In genomic region chr19:3721131-3721899, GRCh38 we compare ENCODE assay signal across 9 cellular contexts. TPM values are rescaled to one million over a fixed set of nuclear protein-coding genes. Genes with fewer than 3 reads are reported as not detected.
DNase-seq lines count a peak whose midpoint lies in the region; ATAC-seq and TF ChIP-seq lines count a peak whose summit lies in the region.
"Had no signal": no experiment of that assay in that cellular context is flagged by ENCODE, and none has a peak within 500 bp of the region (broad histone marks: within the 10 kb centered on the region; RNA-seq: fewer than 3 reads in every experiment).

No MANE protein-coding gene starts in this region.

- H3K27me3 Mint-ChIP-seq in neural progenitor cell (ENCODE audit: insufficient read depth, low read depth), result peaks cover 25% of the 10 kb centered on the region

- H3K4me3 ChIP-seq in neural progenitor cell, result peak overlapping the region; percentile 57
- H3K4me3 ChIP-seq: SK-N-MC had no signal

- H3K36me3 Mint-ChIP-seq in neural progenitor cell, result no peaks in the 10 kb centered on the region

- H3K9ac ChIP-seq in neural progenitor cell, result no peak overlapping the region

- no peak for ATAC-seq in GM18907 (IDR thresholded peaks at IDR 0.05; ENCODE audit: unreplicated experiment)

- peaks cover 15% of the 10 kb centered on the region for H3K4me1 Mint-ChIP-seq in neural progenitor cell

- H2AFZ ChIP-seq in neural progenitor cell (replicated peaks), result no peak overlapping the region

- H3K4me1 ChIP-seq in neural progenitor cell, result peaks cover 37% of the 10 kb centered on the region

- TF ChIP-seq CTCF in RWPE1 (conservative IDR thresholded peaks at IDR 0.05; ENCODE audit: low read depth) (no peak), neural progenitor cell (IDR thresholded peaks at IDR 0.05) (no peak)

- H3F3A ChIP-seq in neural progenitor cell (ENCODE audit: low read depth), result peaks cover 52% of the 10 kb centered on the region

- peaks cover 7% of the 10 kb centered on the region for H4K20me1 ChIP-seq in neural progenitor cell (ENCODE audit: low read depth)

- peak overlapping the region; percentile 79 for H3K4me3 Mint-ChIP-seq in neural progenitor cell

- H3K36me3 ChIP-seq in neural progenitor cell, result no peaks in the 10 kb centered on the region

- H3K9me3 ChIP-seq in neural progenitor cell (ENCODE audit: low read depth), result no peaks in the 10 kb centered on the region

- no peaks in the 10 kb centered on the region for H3K79me2 ChIP-seq in neural progenitor cell (ENCODE audit: low read depth)

- H3K27me3 ChIP-seq in neural progenitor cell, result peaks cover 6% of the 10 kb centered on the region

- peak; percentile 47 for DNase-seq in DMS 273 treated with DMSO at 0.1 percent for 48 hours (lab: John Stamatoyannopoulos, UW)
- DNase-seq in LoVo (ENCODE audit: low spot score), result peak; percentile 93
- peak; percentile 82 for DNase-seq in RWPE1 (ENCODE audit: low spot score)
- DNase-seq in activated gamma-delta T cell (lab: John Stamatoyannopoulos, UW), result peak; percentile 77
- peak; percentile 39 for DNase-seq in fibroblast of the conjunctiva (ENCODE audit: low read depth)
- peak; percentile 97 for DNase-seq in neural progenitor cell (ENCODE audit: low spot score)
- peak in 31 of 49 donors; percentile 1 to 55 (median 28) for DNase-seq in substantia nigra (lab: John Stamatoyannopoulos, UW)

- H3K27ac ChIP-seq in RWPE1 (no peak overlapping the region), neural progenitor cell (no peak overlapping the region), substantia nigra (ENCODE audit: low read depth, low read length, poor library complexity, severe bottlenecking) (no peak overlapping the region)
- H3K27ac ChIP-seq: SK-N-MC had no signal

- H3K27ac Mint-ChIP-seq in neural progenitor cell, result no peak overlapping the region

- POLR2A ChIA-PET in RWPE1 (lab: Yijun Ruan, JAX; ENCODE audit: low non-redundant PET), result no interaction called here

- peak overlapping the region; percentile 91 for H3K4me2 ChIP-seq in neural progenitor cell

- CTCF ChIA-PET in RWPE1 (lab: Yijun Ruan, JAX), result interaction anchor here (0.6 to 1.0 kb wide), 4 partner anchors 18 to 321 kb away, joined by 3 to 6 read pairs (median 4); no protein-coding TSS in a partner anchor

- no peaks in the 10 kb centered on the region for H3K9me3 Mint-ChIP-seq in neural progenitor cell

RNA-seq across cellular contexts. Expression of gene TJP3, which starts 13.1 kb away (rescaled TPM):
- 14.7 and 32.5 TPM in 2 replicates for total RNA-seq in neural progenitor cell (ENCODE audit: low replicate concordance)

RNA-seq across cellular contexts. Expression of gene PIP5K1C, which starts 21.0 kb away (rescaled TPM):
- total RNA-seq in neural progenitor cell (ENCODE audit: low replicate concordance), result 8.6 and 26.6 TPM in 2 replicates

RNA-seq across cellular contexts. Expression of gene APBA3, which starts 40.2 kb away (rescaled TPM):
- total RNA-seq in neural progenitor cell (ENCODE audit: low replicate concordance), result 17.3 and 41.1 TPM in 2 replicates

RNA-seq across cellular contexts. Expression of gene MRPL54, which starts 41.2 kb away (rescaled TPM):
- total RNA-seq in neural progenitor cell (ENCODE audit: low replicate concordance), result 15.1 and 21.4 TPM in 2 replicates

RNA-seq across cellular contexts. Expression of gene RAX2, which starts 50.7 kb away (rescaled TPM):
- total RNA-seq in neural progenitor cell (ENCODE audit: low replicate concordance), result not detected in 2 replicates

Comparison
In these comparisons a context has a peak if more than half of its experiments do, and no peak if none do; other contexts are left out.
1. DNase-seq: peak in every context shown above with its lines; median percentile 97 in neural progenitor cell; 93 in LoVo; 82 in RWPE1; 77 in activated gamma-delta T cell; 47 in DMS 273 treated with DMSO at 0.1 percent for 48 hours; 39 in fibroblast of the conjunctiva; 28 in substantia nigra.